In genomic region chr7:96729795-96730194, GRCh38 we compare ENCODE assay signal across 20 cellular contexts.
"Had no signal": no experiment of that assay in that cellular context is flagged by ENCODE, and none has a peak within 500 bp of the region (broad histone marks: within the 10 kb centered on the region; RNA-seq: fewer than 3 reads in every experiment).

No MANE protein-coding gene starts in this region.

- H3K27me3 ChIP-seq: colonic mucosa, upper lobe of right lung had no signal

- H3K27me3 Mint-ChIP-seq: progenitor cell of endocrine pancreas had no signal

- H3K9me3 ChIP-seq: colonic mucosa, left ventricle myocardium inferior, spleen, thoracic aorta, upper lobe of right lung had no signal

- H3K4me3 Mint-ChIP-seq: activated naive CD8-positive, alpha-beta T cell; activated T-cell treated with anti-CD3 and anti-CD28 coated beads, Interleukin-2, amount 50 U/mL, for 4 hours; endodermal cell; natural killer cell; T-helper 1 cell treated with Interleukin-12 subunit alpha and Interleukin-12 subunit beta and Interleukin-4 antibody, amounts not matched to agents 30 μg/mL and 1 μg/mL, for 36 hours; WTC11 had no signal

- H3K4me1 Mint-ChIP-seq: endodermal cell, natural killer cell had no signal

- H3K27ac Mint-ChIP-seq: activated naive CD8-positive, alpha-beta T cell; activated T-helper 2 cell treated with anti-CD3 and anti-CD28 coated beads, Interferon-gamma antibody, Interleukin-2, Interleukin-4, amounts not matched to agents 10 μg/mL and 5 μg/mL and 100 μg/mL, durations not matched to agents 14 hours and 24 hours and 36 hours; endodermal cell; natural killer cell; progenitor cell of endocrine pancreas; T-helper 1 cell treated with Interleukin-12 subunit alpha and Interleukin-12 subunit beta and Interleukin-4 antibody, amounts not matched to agents 30 μg/mL and 1 μg/mL, for 36 hours; WTC11 had no signal

- ATAC-seq: activated T-cell treated with anti-CD3 and anti-CD28 coated beads, Interleukin-2, amount 50 U/mL, for 4 hours; natural killer cell; upper lobe of right lung; WTC11 had no signal

- H3K27ac ChIP-seq: colonic mucosa, left ventricle myocardium inferior, spleen, thoracic aorta, upper lobe of right lung had no signal

- H3K9me3 Mint-ChIP-seq: activated T-cell treated with anti-CD3 and anti-CD28 coated beads, Interleukin-2, amount 50 U/mL, for 4 hours; activated T-helper 2 cell treated with anti-CD3 and anti-CD28 coated beads, Interferon-gamma antibody, Interleukin-2, Interleukin-4, amounts not matched to agents 10 μg/mL and 5 μg/mL and 100 μg/mL, durations not matched to agents 14 hours and 24 hours and 36 hours; endodermal cell; natural killer cell; T-helper 1 cell treated with Interleukin-12 subunit alpha and Interleukin-12 subunit beta and Interleukin-4 antibody, amounts not matched to agents 30 μg/mL and 1 μg/mL, for 36 hours; WTC11 had no signal

- DNase-seq: activated CD8-positive, alpha-beta memory T cell treated with anti-CD3 and anti-CD28 coated beads, Interleukin-2, amount 50 U/mL, for 48 hours; activated naive CD4-positive, alpha-beta T cell; activated T-cell treated with anti-CD3 and anti-CD28 coated beads, Interleukin-2, amount 50 U/mL, for 4 hours; colonic mucosa; endodermal cell; hippocampal formation; left ventricle myocardium inferior; midbrain; natural killer cell; spleen; stimulated activated CD4-positive, alpha-beta T cell treated with anti-CD3 and anti-CD28 coated beads, Interleukin-4, amount 100 ng/mL, for 24 hours; stimulated activated naive CD4-positive, alpha-beta T cell treated with Interleukin-2 at 50 U/mL for 16 hours; T1000; upper lobe of right lung had no signal

- H3K36me3 ChIP-seq: colonic mucosa, left ventricle myocardium inferior, spleen, thoracic aorta, upper lobe of right lung had no signal

- H3K4me3 ChIP-seq: colonic mucosa, left ventricle myocardium inferior, spleen, thoracic aorta, upper lobe of right lung had no signal

- H3K36me3 Mint-ChIP-seq: activated naive CD8-positive, alpha-beta T cell; natural killer cell; WTC11 had no signal

- H3K4me1 ChIP-seq: colonic mucosa, left ventricle myocardium inferior, spleen, upper lobe of right lung had no signal
